1 cellular context compared by ENCODE assay signal in genomic region chr5:122170630-122171029, GRCh38.
TF ChIP-seq lines count a peak whose summit lies in the region.

No MANE protein-coding gene starts in this region.

TF ChIP-seq in SK-N-SH, 30 proteins besides CTCF, POLR2A, EP300 and RAD21 (continued from another document):
- TF ChIP-seq TEAD4 (IDR thresholded peaks at IDR 0.05; ENCODE audit: borderline replicate concordance, insufficient read depth) = no peak
